Comparison of ENCODE assay signal across 1 cellular context in genomic region chr11:114078423-114078822, GRCh38.
TF ChIP-seq lines count a peak whose summit lies in the region.

No MANE protein-coding gene starts in this region.

TF ChIP-seq in H1, 55 proteins besides CTCF, POLR2A, EP300 and RAD21:
- 0 out of 2 replicates have a peak, but pooled peaks have one; percentile 35 for TF ChIP-seq TCF12 (IDR thresholded peaks at IDR 0.05; ENCODE audit: low read depth, low read length)
- TF ChIP-seq GTF2F1 (IDR thresholded peaks at IDR 0.05; ENCODE audit: borderline replicate concordance, low read depth, low read length) = no peak
